In the genomic region with DNA sequence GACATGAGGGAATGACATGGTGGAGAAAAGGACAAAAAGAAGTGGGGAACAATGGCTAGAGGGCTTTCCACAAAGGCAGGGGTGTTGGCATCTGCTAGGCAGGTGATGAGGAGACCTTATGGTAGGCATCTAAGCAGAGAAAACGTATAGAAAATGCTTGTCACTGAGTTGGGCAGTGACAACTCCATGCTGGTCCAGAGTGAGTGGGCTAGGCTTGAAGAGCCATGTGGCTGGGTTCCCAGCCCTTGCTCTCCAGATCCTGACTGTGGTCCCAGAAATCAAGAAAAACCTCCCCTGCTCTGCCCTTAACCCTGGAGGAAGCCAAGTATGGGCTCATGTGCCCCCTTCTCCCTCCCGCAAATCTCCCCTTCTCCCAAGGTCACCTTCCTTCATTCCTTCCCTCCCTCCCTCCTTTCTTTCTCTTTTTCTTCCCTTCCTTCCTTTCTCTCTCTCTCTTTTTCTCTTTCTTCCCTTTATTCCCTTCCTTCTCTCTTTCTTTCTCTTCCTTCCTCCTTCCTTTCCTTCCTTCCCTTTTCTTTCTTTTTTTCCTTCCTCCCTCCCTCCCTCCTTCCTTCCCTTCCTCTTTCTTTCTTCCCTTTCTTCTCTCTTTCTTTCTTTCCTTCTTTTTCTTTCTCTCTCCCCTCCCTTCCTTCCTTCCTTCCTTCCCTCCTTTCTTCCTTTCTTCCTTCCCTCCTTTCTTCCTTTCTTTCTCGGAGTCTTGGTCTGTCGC, we compare ENCODE assay signal across 22 cellular contexts.
DNase-seq lines count a peak whose midpoint lies in the region; FAIRE-seq and TF ChIP-seq lines count a peak whose summit lies in the region.
"Had no signal": no experiment of that assay in that cellular context is flagged by ENCODE, and none has a peak within 500 bp of the region (broad histone marks: within the 10 kb centered on the region; RNA-seq: fewer than 3 reads in every experiment).

No MANE protein-coding gene starts in this region.

- H3K9me3 Mint-ChIP-seq in chondrocyte (ENCODE audit: low read depth) (no peaks in the 10 kb centered on the region), osteocyte (ENCODE audit: unreplicated experiment) (no peaks in the 10 kb centered on the region)
- H3K9me3 Mint-ChIP-seq: GM23338 had no signal

- no peak for FAIRE-seq in kidney (lab: Jason Lieb, UNC)
- FAIRE-seq: D721Med, GM12892, HTR-8/SVneo had no signal

- no peaks in the 10 kb centered on the region for H3K27me3 Mint-ChIP-seq in chondrocyte (ENCODE audit: low read depth)
- no peaks in the 10 kb centered on the region for H3K27me3 Mint-ChIP-seq in osteocyte (ENCODE audit: unreplicated experiment)

- peak overlapping the region; percentile 27 for H3K27ac Mint-ChIP-seq in chondrocyte (ENCODE audit: unreplicated experiment)
- no peak overlapping the region for H3K27ac Mint-ChIP-seq in osteocyte (ENCODE audit: unreplicated experiment)
- H3K27ac Mint-ChIP-seq: GM23338 had no signal

- H3K36me3 Mint-ChIP-seq in chondrocyte (ENCODE audit: low read depth): peaks cover 20% of the 10 kb centered on the region
- H3K36me3 Mint-ChIP-seq in osteocyte (ENCODE audit: unreplicated experiment): peaks cover 10% of the 10 kb centered on the region

- no peak overlapping the region for H3K4me3 ChIP-seq in left ventricle myocardium inferior
- no peak overlapping the region for H3K4me3 ChIP-seq in kidney (ENCODE audit: low read length in 2 of 2)
- no peak overlapping the region for H3K4me3 ChIP-seq in uterus
- H3K4me3 ChIP-seq: GM23338, HAP-1, SK-N-MC had no signal

- no peak for TF ChIP-seq CTCF in left ventricle myocardium inferior (IDR thresholded peaks at IDR 0.05; ENCODE audit: borderline replicate concordance)
- TF ChIP-seq CTCF in chondrocyte (IDR thresholded peaks at IDR 0.05): no peak
- no peak for TF ChIP-seq CTCF in kidney (IDR thresholded peaks at IDR 0.05; ENCODE audit: borderline replicate concordance, extremely low read depth, insufficient read depth)
- no peak for TF ChIP-seq CTCF in uterus (IDR thresholded peaks at IDR 0.05)
- no peak for TF ChIP-seq CTCF in osteocyte (IDR thresholded peaks at IDR 0.05)

- H3K9ac ChIP-seq in kidney (ENCODE audit: low read length in 2 of 2): no peak overlapping the region

- H3K4me1 Mint-ChIP-seq in chondrocyte (ENCODE audit: low read depth): peaks cover 20% of the 10 kb centered on the region
- peaks cover 21% of the 10 kb centered on the region for H3K4me1 Mint-ChIP-seq in osteocyte (ENCODE audit: unreplicated experiment)

- no peak for DNase-seq in left ventricle myocardium inferior
- no peak for DNase-seq in cardiac septum (ENCODE audit: low spot score)
- no peak for DNase-seq in chondrocyte (ENCODE audit: low spot score)
- DNase-seq in kidney: peak; percentile 5
- DNase-seq in uterus: no peak
- DNase-seq in NCI-H128 (lab: John Stamatoyannopoulos, UW; ENCODE audit: unreplicated experiment): no peak
- no peak for DNase-seq in osteocyte (ENCODE audit: extremely low spot score, unreplicated experiment)
- DNase-seq in NCI-H1694 treated with DMSO at 0.1 percent for 48 hours (lab: John Stamatoyannopoulos, UW): no peak
- DNase-seq: BE2C, NCI-H1105 treated with DMSO at 0.1 percent for 48 hours, NCI-H1694, NCI-H2081 treated with DMSO at 0.1 percent for 48 hours, NCI-H2171 treated with DMSO at 0.1 percent for 48 hours, NCI-H526, OCI-M1, SHP77 had no signal

- intact Hi-C loops in left ventricle myocardium inferior (cut with micrococcal nuclease): no loop called here
- intact Hi-C loops in cardiac septum (cut with DNase I): no loop called here
- intact Hi-C loops in kidney (cut with DNase I): no loop called here
- intact Hi-C loops in uterus (cut with DNase I; ENCODE audit: low total_unique reads): no loop called here

- H3K4me1 ChIP-seq in left ventricle myocardium inferior: peaks cover 57% of the 10 kb centered on the region
- peaks cover 0 to 3% of the 10 kb centered on the region in 2 donors for H3K4me1 ChIP-seq in kidney (ENCODE audit: control insufficient read depth in 1 of 2, insufficient read depth in 1 of 2, low read depth in 1 of 2, low read length in 2 of 2)
- no peaks in the 10 kb centered on the region for H3K4me1 ChIP-seq in uterus
- H3K4me1 ChIP-seq: BE2C, HAP-1 had no signal

- H3K27ac ChIP-seq in left ventricle myocardium inferior (replicated peaks) (peak overlapping the region; percentile 77), kidney (ENCODE audit: low read depth in 2 of 2, low read length in 2 of 2) (no peak overlapping the region), uterus (peak overlapping the region; percentile 46 to 54)
- H3K27ac ChIP-seq: SK-N-MC had no signal

- H3K9me3 ChIP-seq in left ventricle myocardium inferior (replicated peaks) (no peaks in the 10 kb centered on the region), kidney (ENCODE audit: control insufficient read depth in 1 of 2, low read length in 2 of 2) (no peaks in the 10 kb centered on the region), uterus (no peaks in the 10 kb centered on the region)
- H3K9me3 ChIP-seq: BE2C, HAP-1 had no signal

- H3K4me3 Mint-ChIP-seq in chondrocyte (ENCODE audit: unreplicated experiment): no peak overlapping the region
- H3K4me3 Mint-ChIP-seq in osteocyte (ENCODE audit: unreplicated experiment): no peak overlapping the region
- H3K4me3 Mint-ChIP-seq: GM23338 had no signal

- H3K27me3 ChIP-seq in left ventricle myocardium inferior (ENCODE audit: low read depth) (no peaks in the 10 kb centered on the region), uterus (no peaks in the 10 kb centered on the region)
- H3K27me3 ChIP-seq: BE2C had no signal

- TF ChIP-seq POLR2A in uterus (IDR thresholded peaks at IDR 0.05): no peak

- H3K36me3 ChIP-seq in left ventricle myocardium inferior (no peaks in the 10 kb centered on the region), kidney (ENCODE audit: control insufficient read depth in 1 of 2, insufficient read depth in 2 of 2, low read length in 2 of 2) (no peaks in the 10 kb centered on the region), uterus (no peaks in the 10 kb centered on the region)
- H3K36me3 ChIP-seq: BE2C, HAP-1 had no signal

Comparison
In these comparisons a context has a peak if more than half of its experiments do, and no peak if none do; other contexts are left out.
1. H3K27ac ChIP-seq: peak in left ventricle myocardium inferior (single experiment) and uterus (2 of 2); none in kidney (0 of 2).